Comparison of ENCODE assay signal across 16 cellular contexts in genomic region chr14:72723741-72724530, GRCh38.
DNase-seq lines count a peak whose midpoint lies in the region; ATAC-seq, FAIRE-seq and TF ChIP-seq lines count a peak whose summit lies in the region.
"Had no signal": no experiment of that assay in that cellular context is flagged by ENCODE, and none has a peak within 500 bp of the region (broad histone marks: within the 10 kb centered on the region; RNA-seq: fewer than 3 reads in every experiment).

No MANE protein-coding gene starts in this region.

- H3K27ac ChIP-seq in BLaER1 treated with 17β-estradiol and CSF1 and Interleukin-3, amounts not matched to agents 10 nM and 100 nM: no peak overlapping the region
- H3K27ac ChIP-seq in pancreas: no peak overlapping the region
- H3K27ac ChIP-seq: epithelial cell of prostate had no signal

- no peak for FAIRE-seq in pancreas (lab: Jason Lieb, UNC)
- FAIRE-seq: G401.6, GM12892 had no signal

- ATAC-seq in pancreas (peak; percentile 66 to 84 (median 71)), GM19324 (IDR thresholded peaks at IDR 0.05; ENCODE audit: low FRiP score, unreplicated experiment) (no peak), HG03139 (IDR thresholded peaks at IDR 0.05; ENCODE audit: unreplicated experiment) (no peak)
- ATAC-seq: left cardiac atrium had no signal

- H3K9ac ChIP-seq in BLaER1 treated with 17β-estradiol and CSF1 and Interleukin-3, amounts not matched to agents 10 nM and 100 nM: no peak overlapping the region

- intact Hi-C loops in pancreas (cut with DNase I): no loop called here

- TF ChIP-seq CTCF in fibroblast of villous mesenchyme (IDR thresholded peaks at IDR 0.05; ENCODE audit: insufficient read depth, low read depth, low read length): no peak
- no peak for TF ChIP-seq CTCF in pancreas (IDR thresholded peaks at IDR 0.05)
- TF ChIP-seq CTCF in GM10248 (IDR thresholded peaks at IDR 0.05; ENCODE audit: control extremely low read depth, extremely low read depth, low read depth, missing control alignments): no peak

- H3K27me3 ChIP-seq in BLaER1 treated with 17β-estradiol and CSF1 and Interleukin-3, amounts not matched to agents 10 nM and 100 nM: no peaks in the 10 kb centered on the region
- H3K27me3 ChIP-seq in pancreas: no peaks in the 10 kb centered on the region

- no peak overlapping the region for H3K4me3 ChIP-seq in BLaER1 treated with 17β-estradiol and CSF1 and Interleukin-3, amounts not matched to agents 10 nM and 100 nM
- no peak overlapping the region for H3K4me3 ChIP-seq in fibroblast of villous mesenchyme (ENCODE audit: low read depth, low read length)
- H3K4me3 ChIP-seq in pancreas: no peak overlapping the region

- WGBS in pancreas, 2 donors: 51 to 56% methylated on average over 8 of the region's 8 CpGs

- H3K4me1 ChIP-seq in BLaER1 treated with 17β-estradiol and CSF1 and Interleukin-3, amounts not matched to agents 10 nM and 100 nM: peaks cover 0 to 14% (median 8%) of the 10 kb centered on the region in 10 experiments; a peak in 13 of 20 replicates
- H3K4me1 ChIP-seq in pancreas: peaks cover 4 to 6% (median 5%) of the 10 kb centered on the region in 3 donors

- no peaks in the 10 kb centered on the region for H3K9me3 ChIP-seq in BLaER1 treated with 17β-estradiol and CSF1 and Interleukin-3, amounts not matched to agents 10 nM and 100 nM (replicated peaks in 1 of 11)
- no peaks in the 10 kb centered on the region for H3K9me3 ChIP-seq in pancreas

- DNase-seq in brain pericyte (ENCODE audit: low read depth, low spot score): peak; percentile 71
- peak; percentile 54 for DNase-seq in fibroblast of villous mesenchyme (ENCODE audit: low read depth)
- peak in 1 of 6 donors; percentile 32 for DNase-seq in pancreas
- no peak for DNase-seq in GM10248 (ENCODE audit: extremely low spot score)
- no peak for DNase-seq in DMS53 treated with DMSO at 0.1 percent for 48 hours (lab: John Stamatoyannopoulos, UW; ENCODE audit: unreplicated experiment)
- DNase-seq: activated CD4-positive, CD25-positive, alpha-beta regulatory T cell; left cardiac atrium; MM.1S; NCI-H1694; NCI-H345 had no signal

- H3K36me3 ChIP-seq in BLaER1 treated with 17β-estradiol and CSF1 and Interleukin-3, amounts not matched to agents 10 nM and 100 nM: no peaks in the 10 kb centered on the region
- no peaks in the 10 kb centered on the region for H3K36me3 ChIP-seq in pancreas

- POLR2A ChIA-PET in GM10248 (lab: Yijun Ruan, JAX): no interaction called here

- H4K20me1 ChIP-seq in BLaER1 treated with 17β-estradiol and CSF1 and Interleukin-3, amounts not matched to agents 10 nM and 100 nM: no peaks in the 10 kb centered on the region

- H3K4me2 ChIP-seq in BLaER1 treated with 17β-estradiol and CSF1 and Interleukin-3, amounts not matched to agents 10 nM and 100 nM: peak overlapping the region in 9 of 11 experiments; percentile 2 to 57 (median 10); a peak in 10 of 22 replicates

- CTCF ChIA-PET in GM10248 (lab: Yijun Ruan, JAX): interaction anchor here (0.6 to 1.3 kb wide), 2 partner anchors 20 to 207 kb away, joined by 3 read pairs; no protein-coding TSS in a partner anchor

Comparison
In these comparisons a context has a peak if more than half of its experiments do, and no peak if none do; other contexts are left out.
1. DNase-seq: peak in brain pericyte (single experiment) and fibroblast of villous mesenchyme (single experiment); none in GM10248 (single experiment) and DMS53 treated with DMSO at 0.1 percent for 48 hours (single experiment).
2. ATAC-seq: peak in pancreas (4 of 4); none in GM19324 (single experiment) and HG03139 (single experiment).